Comparison of ENCODE assay signal across 1 cellular context in the genomic region with DNA sequence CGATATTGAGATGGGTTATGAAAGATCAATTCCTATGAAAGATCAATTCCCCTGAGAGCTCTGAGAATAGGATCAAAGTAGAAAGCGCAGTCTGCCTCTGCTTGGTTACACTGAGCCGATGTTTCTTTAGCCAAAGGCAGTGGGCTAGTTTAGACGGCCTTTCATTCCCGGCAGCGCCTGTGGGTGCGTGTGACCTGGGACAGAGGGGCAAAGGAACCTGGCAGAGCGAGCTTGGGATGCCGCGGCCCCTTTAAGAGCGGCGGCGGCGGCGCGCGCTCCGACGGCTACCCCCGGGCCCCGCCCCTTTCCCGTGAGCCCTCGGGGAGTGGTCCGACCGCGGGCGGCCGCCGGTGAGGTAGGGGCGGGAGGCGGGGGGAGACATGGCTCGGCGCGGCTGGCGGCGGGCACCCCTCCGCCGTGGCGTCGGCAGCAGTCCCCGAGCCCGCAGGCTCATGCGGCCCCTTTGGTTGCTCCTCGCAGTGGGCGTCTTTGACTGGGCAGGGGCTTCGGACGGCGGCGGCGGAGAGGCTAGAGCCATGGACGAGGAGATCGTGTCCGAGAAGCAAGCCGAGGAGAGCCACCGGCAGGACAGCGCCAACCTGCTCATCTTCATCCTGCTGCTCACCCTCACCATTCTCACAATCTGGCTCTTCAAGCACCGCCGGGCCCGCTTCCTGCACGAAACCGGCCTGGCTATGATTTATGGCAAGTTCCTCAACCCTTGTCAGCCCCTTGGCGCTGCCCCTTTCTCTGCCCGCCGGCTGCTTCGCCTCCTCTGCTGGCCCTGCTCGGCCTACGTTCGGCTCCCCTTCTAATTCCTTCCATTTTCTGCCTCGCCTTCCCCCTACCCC.
A peak's percentile ranks its signal among the peaks of the same experiment; 100 is the strongest.
TF ChIP-seq lines count a peak whose summit lies in the region.

SLC9A6 (plus strand) TSS at position 313 of the 851 bp plus-strand sequence; CDS start at position 537, 224 bp downstream.

TF ChIP-seq in K562, 482 proteins besides CTCF, POLR2A, EP300 and RAD21 (continued from another document):
- TF ChIP-seq NEUROD1 (IDR thresholded peaks at IDR 0.05; ENCODE audit: borderline replicate concordance, low read depth, low read length, partially characterized antibody) (peak; percentile 20), VEZF1 (CRISPR knock-in tag; IDR thresholded peaks at IDR 0.05) (peak; percentile 89), ASH1L (IDR thresholded peaks at IDR 0.05; ENCODE audit: borderline replicate concordance, low read depth, partially characterized antibody) (no peak)
